Comparison of ENCODE assay signal across 26 cellular contexts in genomic region chr15:74221399-74222230, GRCh38. TPM values are rescaled to one million over a fixed set of nuclear protein-coding genes. Genes with fewer than 3 reads are reported as not detected.
A peak's percentile ranks its signal among the peaks of the same experiment; 100 is the strongest.
DNase-seq lines count a peak whose midpoint lies in the region; TF ChIP-seq lines count a peak whose summit lies in the region.
"Had no signal": no experiment of that assay in that cellular context is flagged by ENCODE, and none has a peak within 500 bp of the region (broad histone marks: within the 10 kb centered on the region; RNA-seq: fewer than 3 reads in every experiment).

No MANE protein-coding gene starts in this region.

- H3K36me3 ChIP-seq in SJCRH30 = no peaks in the 10 kb centered on the region
- H3K36me3 ChIP-seq in hepatocyte (replicated peaks; ENCODE audit: insufficient read depth, low read depth) = no peaks in the 10 kb centered on the region
- H3K36me3 ChIP-seq in esophagus squamous epithelium = no peaks in the 10 kb centered on the region
- H3K36me3 ChIP-seq in transverse colon = no peaks in the 10 kb centered on the region
- H3K36me3 ChIP-seq: Peyer's patch, SJSA1, upper lobe of right lung had no signal

- TF ChIP-seq POLR2A in esophagus squamous epithelium (IDR thresholded peaks at IDR 0.05) (no peak), transverse colon (IDR thresholded peaks at IDR 0.05) (no peak)

- H3K79me2 ChIP-seq in hepatocyte = no peaks in the 10 kb centered on the region

- H3K4me1 ChIP-seq in SJCRH30 (peaks cover 44% of the 10 kb centered on the region), hepatocyte (ENCODE audit: insufficient read depth) (peaks cover 30% of the 10 kb centered on the region), esophagus squamous epithelium (peaks cover 0 to 4% (median 0%) of the 10 kb centered on the region in 3 donors), transverse colon (peaks cover 0 to 12% (median 0%) of the 10 kb centered on the region in 4 donors)
- H3K4me1 ChIP-seq: Peyer's patch, SJSA1, upper lobe of right lung had no signal

- peak overlapping the region; percentile 18 for H3K4me3 ChIP-seq in SJCRH30
- no peak overlapping the region for H3K4me3 ChIP-seq in hepatocyte
- no peak overlapping the region for H3K4me3 ChIP-seq in esophagus squamous epithelium
- H3K4me3 ChIP-seq in transverse colon = no peak overlapping the region
- H3K4me3 ChIP-seq: K562, Peyer's patch, SJSA1, upper lobe of right lung had no signal

- in situ Hi-C loops in transverse colon (cut with MboI; ENCODE audit: low pct_ligation_motif_present in 1 of 4, low pct_unique_long_range_greater_than_20kb in 1 of 4, low sequenced_read_pairs in 3 of 4) = no loop called here

- H3K9me2 ChIP-seq in hepatocyte (replicated peaks; ENCODE audit: insufficient read depth) = no peaks in the 10 kb centered on the region

- peak overlapping the region; percentile 52 for H3K27ac ChIP-seq in SJCRH30
- H3K27ac ChIP-seq in hepatocyte = peak overlapping the region; percentile 60
- H3K27ac ChIP-seq in esophagus squamous epithelium = no peak overlapping the region
- H3K27ac ChIP-seq in transverse colon = no peak overlapping the region
- H3K27ac ChIP-seq: Peyer's patch, SJSA1, upper lobe of right lung had no signal

- intact Hi-C loops in esophagus squamous epithelium (cut with DNase I) = no loop called here
- intact Hi-C loops in transverse colon (cut with DNase I; ENCODE audit: low total_unique reads) = no loop called here

- H3K9me3 ChIP-seq in SJCRH30 (replicated peaks) (no peaks in the 10 kb centered on the region), hepatocyte (ENCODE audit: low read depth) (no peaks in the 10 kb centered on the region), esophagus squamous epithelium (no peaks in the 10 kb centered on the region), transverse colon (no peaks in the 10 kb centered on the region)
- H3K9me3 ChIP-seq: Peyer's patch, SJSA1, upper lobe of right lung had no signal

- TF ChIP-seq CTCF in hepatocyte (IDR thresholded peaks at IDR 0.05; ENCODE audit: poor library complexity) (no peak), esophagus squamous epithelium (IDR thresholded peaks at IDR 0.05) (no peak), transverse colon (IDR thresholded peaks at IDR 0.05) (no peak)

- H3K27me3 ChIP-seq in SJCRH30 = no peaks in the 10 kb centered on the region
- H3K27me3 ChIP-seq in hepatocyte = no peaks in the 10 kb centered on the region
- H3K27me3 ChIP-seq in esophagus squamous epithelium = peaks cover 0 to 69% (median 0%) of the 10 kb centered on the region in 4 donors
- peaks cover 4% of the 10 kb centered on the region for H3K27me3 ChIP-seq in transverse colon
- H3K27me3 ChIP-seq: Peyer's patch, SJSA1 had no signal

- TF ChIP-seq EP300 in transverse colon (IDR thresholded peaks at IDR 0.05; ENCODE audit: low read depth) = no peak

- WGBS in hepatocyte (ENCODE audit: low lambda C conversion rate, missing lambda C conversion rate) = 56% methylated on average over 12 of the region's 12 CpGs
- 41 to 60% methylated on average over 7 to 8 of the region's 12 CpGs for WGBS in esophagus squamous epithelium, 2 donors
- 20 to 52% methylated on average over 2 to 12 of the region's 12 CpGs for WGBS in transverse colon (ENCODE audit: low coverage in 1 of 2), 2 donors

- H3K4me2 ChIP-seq in hepatocyte = no peak overlapping the region

- no peaks in the 10 kb centered on the region for H4K20me1 ChIP-seq in hepatocyte (ENCODE audit: insufficient read depth, poor library complexity, severe bottlenecking)

- peak; percentile 35 for DNase-seq in NCI-H1092 treated with DMSO at 0.1 percent for 48 hours (lab: John Stamatoyannopoulos, UW)
- DNase-seq in NCI-H1092 (lab: John Stamatoyannopoulos, UW) = no peak
- peak; percentile 75 to 87 for DNase-seq in SJCRH30
- no peak for DNase-seq in hepatocyte (ENCODE audit: low spot score)
- DNase-seq in retina = peak; percentile 47
- DNase-seq in esophagus squamous epithelium (lab: John Stamatoyannopoulos, UW) = no peak
- no peak for DNase-seq in NCI-H1436 treated with DMSO at 0.1 percent for 48 hours (lab: John Stamatoyannopoulos, UW)
- no peak for DNase-seq in transverse colon
- DNase-seq: 8988T; activated CD4-positive, alpha-beta T cell treated with anti-CD3 and anti-CD28 coated beads for 36 hours; activated CD8-positive, alpha-beta memory T cell treated with anti-CD3 and anti-CD28 coated beads for 24 hours; activated gamma-delta T cell treated with Interleukin-2 at 50 U/mL for 16 hours; activated T-cell treated with anti-CD3 and anti-CD28 coated beads, Interleukin-2, amount 50 U/mL, for 1 hour; CD4-positive, alpha-beta memory T cell; islet precursor cell; NCI-H446 treated with DMSO at 0.1 percent for 48 hours; Peyer's patch; small intestine; stimulated activated CD4-positive, alpha-beta T cell treated with anti-CD3 and anti-CD28 coated beads, Interleukin-2, amount 100 ng/mL, for 24 hours; upper lobe of right lung had no signal

- H2AFZ ChIP-seq in hepatocyte = no peak overlapping the region

RNA-seq across cellular contexts. Expression of gene CCDC33, which starts 14.5 kb away (rescaled TPM):
- total RNA-seq in SJCRH30 (2014; rRNA removed; shearing (Covaris generic)) = 0.38 and 1.2 TPM in 2 replicates
- total RNA-seq in hepatocyte (0.32 and 0.63 TPM in 2 replicates), esophagus squamous epithelium (not detected), transverse colon (under 1 TPM in 1 of 4 donors, not detected in 3; 0.16 TPM)
- polyA plus RNA-seq in hepatocyte = 0.86 and 1.3 TPM in 2 replicates
- total RNA-seq: activated CD4-positive, alpha-beta T cell treated with anti-CD3 and anti-CD28 coated beads for 36 hours; CD4-positive, alpha-beta memory T cell; fibroblast of lung; lower leg skin; pulmonary artery endothelial cell; SJSA1; subcutaneous adipose tissue; upper lobe of right lung had no signal
- polyA plus RNA-seq: CD4-positive, alpha-beta memory T cell; fibroblast of lung had no signal

RNA-seq across cellular contexts. Expression of gene STRA6, which starts 19.0 kb away (rescaled TPM):
- total RNA-seq in SJCRH30 (2014; rRNA removed; shearing (Covaris generic)) = 67.8 and 94.4 TPM in 2 replicates
- total RNA-seq in hepatocyte = 13.6 and 31.5 TPM in 2 replicates
- polyA plus RNA-seq in hepatocyte = 37.1 and 56.6 TPM in 2 replicates
- total RNA-seq in esophagus squamous epithelium = 1 to 10 TPM in 2 of 4 donors, under 1 TPM in 1, not detected in 1; 0.76 to 2.2 (median 1.5) TPM
- not detected for total RNA-seq in transverse colon
- total RNA-seq: activated CD4-positive, alpha-beta T cell treated with anti-CD3 and anti-CD28 coated beads for 36 hours; CD4-positive, alpha-beta memory T cell; pulmonary artery endothelial cell; subcutaneous adipose tissue; upper lobe of right lung had no signal
- polyA plus RNA-seq: CD4-positive, alpha-beta memory T cell; fibroblast of lung had no signal

RNA-seq across cellular contexts. Expression of gene ISLR, which starts 48.1 kb away (rescaled TPM):
- total RNA-seq in SJCRH30 (2014; rRNA removed; shearing (Covaris generic)) = 19.8 and 27.7 TPM in 2 replicates
- 31.4 and 36.4 TPM in 2 replicates for total RNA-seq in hepatocyte
- polyA plus RNA-seq in hepatocyte = 27.8 and 32.0 TPM in 2 replicates
- 10 to 100 TPM in 2 of 4 donors, 1 to 10 TPM in 1, under 1 TPM in 1; 0.91 to 38.0 (median 11.0) TPM for total RNA-seq in esophagus squamous epithelium
- total RNA-seq in transverse colon = 100 to 1,000 TPM in 1 of 4 donors, 10 to 100 TPM in 3; 18.8 to 191 (median 25.5) TPM
- total RNA-seq: activated CD4-positive, alpha-beta T cell treated with anti-CD3 and anti-CD28 coated beads for 36 hours; CD4-positive, alpha-beta memory T cell; K562; pulmonary artery endothelial cell; SJSA1 had no signal
- polyA plus RNA-seq: CD4-positive, alpha-beta memory T cell; K562 had no signal

Comparison
In these comparisons a context has a peak if more than half of its experiments do, and no peak if none do; other contexts are left out.
1. DNase-seq: peak in NCI-H1092 treated with DMSO at 0.1 percent for 48 hours (single experiment), SJCRH30 (2 of 2) and retina (single experiment); none in NCI-H1092 (single experiment), hepatocyte (single experiment), esophagus squamous epithelium (single experiment), NCI-H1436 treated with DMSO at 0.1 percent for 48 hours (single experiment) and transverse colon (single experiment).
2. H3K27ac ChIP-seq: peak in SJCRH30 (single experiment) and hepatocyte (single experiment); none in esophagus squamous epithelium (0 of 4) and transverse colon (0 of 4).